In the genomic region with DNA sequence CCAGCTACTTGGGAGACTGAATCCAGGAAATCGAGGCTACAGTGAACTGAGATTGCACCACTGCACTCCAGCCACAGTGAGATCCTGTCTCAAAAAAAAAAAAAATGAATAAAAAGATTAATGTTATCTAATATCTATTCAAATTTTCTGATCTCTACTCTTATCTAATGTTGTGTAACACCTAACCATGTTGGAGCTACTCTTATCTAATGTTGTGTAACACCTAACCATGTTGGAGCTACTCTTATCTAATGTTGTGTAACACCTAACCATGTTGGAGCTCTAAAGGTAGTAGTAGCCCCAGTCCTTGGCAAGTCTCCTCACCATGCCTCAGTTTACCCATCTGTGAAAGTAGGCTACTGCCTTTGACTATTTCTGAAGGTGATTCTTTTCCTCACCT, we compare ENCODE assay signal across 5 cellular contexts. TPM values are rescaled to one million over a fixed set of nuclear protein-coding genes. Genes with fewer than 3 reads are reported as not detected.
"Had no signal": no experiment of that assay in that cellular context is flagged by ENCODE, and none has a peak within 500 bp of the region (broad histone marks: within the 10 kb centered on the region; RNA-seq: fewer than 3 reads in every experiment).

No MANE protein-coding gene starts in this region.

RNA-seq across cellular contexts. Expression of gene SRRM4, which starts 26.9 kb away (rescaled TPM):
- total RNA-seq: activated CD4-positive, alpha-beta memory T cell treated with anti-CD3 and anti-CD28 coated beads for 36 hours; activated CD4-positive, alpha-beta T cell treated with anti-CD3 and anti-CD28 coated beads, Interleukin-2, amount 10 ng/mL, durations not matched to agents 7 days and 5 days; activated naive CD4-positive, alpha-beta T cell treated with anti-CD3 and anti-CD28 coated beads, Interleukin-2, amount 50 U/mL, for 72 hours; activated T-cell treated with anti-CD3 and anti-CD28 coated beads, Interleukin-2, amount 50 U/mL, for 4 hours; T-cell had no signal
